In the genomic region with DNA sequence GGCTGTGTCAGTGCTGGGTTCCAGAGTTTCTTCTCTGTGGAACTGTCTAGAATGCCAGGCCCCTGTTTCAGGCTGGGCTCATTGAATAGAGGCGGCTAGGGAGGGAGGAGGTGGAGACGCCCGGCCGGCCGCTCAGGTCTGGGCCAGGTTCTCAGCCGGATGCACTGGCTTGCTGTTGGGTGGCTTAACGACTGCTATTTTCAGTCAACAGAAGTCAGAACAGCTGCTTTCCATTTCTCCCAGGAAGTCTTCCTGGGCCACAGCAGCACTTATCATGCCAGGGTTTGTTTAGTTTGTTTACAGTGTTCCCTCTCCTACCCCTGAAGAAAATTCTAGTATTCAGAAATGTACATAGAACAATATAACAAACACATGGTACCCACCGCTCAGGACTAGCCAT, we compare ENCODE assay signal across 16 cellular contexts. TPM values are rescaled to one million over a fixed set of nuclear protein-coding genes. Genes with fewer than 3 reads are reported as not detected.
A peak's percentile ranks its signal among the peaks of the same experiment; 100 is the strongest.
DNase-seq lines count a peak whose midpoint lies in the region; ATAC-seq and TF ChIP-seq lines count a peak whose summit lies in the region.
"Had no signal": no experiment of that assay in that cellular context is flagged by ENCODE, and none has a peak within 500 bp of the region (broad histone marks: within the 10 kb centered on the region; RNA-seq: fewer than 3 reads in every experiment).

No MANE protein-coding gene starts in this region.

- no peak overlapping the region for H3K27ac ChIP-seq in BLaER1 treated with 17β-estradiol and CSF1 and Interleukin-3, amounts not matched to agents 10 nM and 100 nM
- H3K27ac ChIP-seq in VCaP (peak overlapping the region; percentile 28; the same call in 1 of the 2 replicates), osteoblast (ENCODE audit: low read depth, low read length) (no peak overlapping the region)

- no peaks in the 10 kb centered on the region for H3K27me3 ChIP-seq in BLaER1 treated with 17β-estradiol and CSF1 and Interleukin-3, amounts not matched to agents 10 nM and 100 nM
- H3K27me3 ChIP-seq in H7 (ENCODE audit: control insufficient read depth, insufficient read depth, low read length) = no peaks in the 10 kb centered on the region
- no peaks in the 10 kb centered on the region for H3K27me3 ChIP-seq in osteoblast (ENCODE audit: insufficient read depth, low read length)

- no peaks in the 10 kb centered on the region for H3K27me3 Mint-ChIP-seq in stimulated activated memory B cell treated with anti-CD40 and anti-IgM and Interleukin-4, amounts not matched to agents 10 μg/mL and 1 μg/mL and 100 μg/mL, for 72 hours
- no peaks in the 10 kb centered on the region for H3K27me3 Mint-ChIP-seq in activated CD8-positive, alpha-beta T cell treated with anti-CD3 and anti-CD28 coated beads for 36 hours
- H3K27me3 Mint-ChIP-seq: B cell; CD4-positive, alpha-beta T cell had no signal

- H3K4me1 ChIP-seq in BLaER1 treated with 17β-estradiol and CSF1 and Interleukin-3, amounts not matched to agents 10 nM and 100 nM = peaks cover 15 to 40% (median 28%) of the 10 kb centered on the region in 10 experiments
- H3K4me1 ChIP-seq in osteoblast (ENCODE audit: insufficient read depth, low read length) = no peaks in the 10 kb centered on the region

- no peak overlapping the region for H3K9ac ChIP-seq in BLaER1 treated with 17β-estradiol and CSF1 and Interleukin-3, amounts not matched to agents 10 nM and 100 nM

- POLR2A ChIA-PET in activated CD8-positive, alpha-beta T cell treated with anti-CD3 and anti-CD28 coated beads for 36 hours (lab: Charles Lee) = no interaction called here

- H3K4me3 Mint-ChIP-seq in stimulated activated memory B cell treated with anti-CD40 and anti-IgM and Interleukin-4, amounts not matched to agents 10 μg/mL and 1 μg/mL and 100 μg/mL, for 72 hours = no peak overlapping the region
- no peak overlapping the region for H3K4me3 Mint-ChIP-seq in activated CD8-positive, alpha-beta T cell treated with anti-CD3 and anti-CD28 coated beads for 36 hours
- H3K4me3 Mint-ChIP-seq: B cell; CD4-positive, alpha-beta T cell; HFFc6 had no signal

- DNase-seq in H7 = peak; percentile 57
- DNase-seq in osteoblast (ENCODE audit: insufficient read length, low spot score, missing footprints) = peak; percentile 71
- DNase-seq in SIG-M5 (lab: John Stamatoyannopoulos, UW) = no peak
- no peak for DNase-seq in activated CD8-positive, alpha-beta T cell treated with anti-CD3 and anti-CD28 coated beads for 36 hours
- no peak for DNase-seq in hypothalamus (lab: John Stamatoyannopoulos, UW)
- DNase-seq: Calu3; CD4-positive, alpha-beta T cell; HFFc6; NCI-H1092; NCI-H1436 treated with DMSO at 0.1 percent for 48 hours; NCI-H82; OCI-M1 had no signal

- TF ChIP-seq CTCF in VCaP (conservative IDR thresholded peaks at IDR 0.05) = no peak
- TF ChIP-seq CTCF in osteoblast (IDR thresholded peaks at IDR 0.05; ENCODE audit: extremely low read depth, low read depth, low read length) = no peak
- TF ChIP-seq CTCF in activated CD8-positive, alpha-beta T cell treated with anti-CD3 and anti-CD28 coated beads for 36 hours (IDR thresholded peaks at IDR 0.05) = no peak

- no peak overlapping the region for H3K4me3 ChIP-seq in BLaER1 treated with 17β-estradiol and CSF1 and Interleukin-3, amounts not matched to agents 10 nM and 100 nM
- H3K4me3 ChIP-seq in H7 (ENCODE audit: insufficient read depth, low read depth, low read length) (no peak overlapping the region), osteoblast (ENCODE audit: insufficient read depth, low read length) (no peak overlapping the region)

- H3K9me3 ChIP-seq in BLaER1 treated with 17β-estradiol and CSF1 and Interleukin-3, amounts not matched to agents 10 nM and 100 nM (replicated peaks in 1 of 11) = peaks cover 0 to 8% (median 0%) of the 10 kb centered on the region in 11 experiments; a peak in 1 of 22 replicates
- no peaks in the 10 kb centered on the region for H3K9me3 ChIP-seq in osteoblast (ENCODE audit: low read depth, low read length)

- peaks cover 18% of the 10 kb centered on the region for H3K4me1 Mint-ChIP-seq in stimulated activated memory B cell treated with anti-CD40 and anti-IgM and Interleukin-4, amounts not matched to agents 10 μg/mL and 1 μg/mL and 100 μg/mL, for 72 hours
- H3K4me1 Mint-ChIP-seq in activated CD8-positive, alpha-beta T cell treated with anti-CD3 and anti-CD28 coated beads for 36 hours (ENCODE audit: low read depth) = peaks cover 3% of the 10 kb centered on the region

- H3K27ac Mint-ChIP-seq in stimulated activated memory B cell treated with anti-CD40 and anti-IgM and Interleukin-4, amounts not matched to agents 10 μg/mL and 1 μg/mL and 100 μg/mL, for 72 hours = no peak overlapping the region
- H3K27ac Mint-ChIP-seq in activated CD8-positive, alpha-beta T cell treated with anti-CD3 and anti-CD28 coated beads for 36 hours = no peak overlapping the region
- H3K27ac Mint-ChIP-seq: B cell; CD4-positive, alpha-beta T cell; HFFc6 had no signal

- peak overlapping the region in 7 of 11 experiments; percentile 8 to 48 (median 29); a peak in 7 of 22 replicates for H3K4me2 ChIP-seq in BLaER1 treated with 17β-estradiol and CSF1 and Interleukin-3, amounts not matched to agents 10 nM and 100 nM
- no peak overlapping the region for H3K4me2 ChIP-seq in osteoblast (ENCODE audit: insufficient read depth, low read length)

- no peaks in the 10 kb centered on the region; a peak in 1 of 22 replicates for H3K36me3 ChIP-seq in BLaER1 treated with 17β-estradiol and CSF1 and Interleukin-3, amounts not matched to agents 10 nM and 100 nM
- no peaks in the 10 kb centered on the region for H3K36me3 ChIP-seq in H7 (replicated peaks; ENCODE audit: control insufficient read depth, insufficient read depth, low read length)
- no peaks in the 10 kb centered on the region for H3K36me3 ChIP-seq in osteoblast (ENCODE audit: insufficient read depth, low read length)

- no peak for ATAC-seq in stimulated activated memory B cell treated with anti-CD40 and anti-IgM and Interleukin-4, amounts not matched to agents 10 μg/mL and 1 μg/mL and 100 μg/mL, for 72 hours
- ATAC-seq in activated CD8-positive, alpha-beta T cell treated with anti-CD3 and anti-CD28 coated beads for 36 hours = no peak

- CTCF ChIA-PET in activated CD8-positive, alpha-beta T cell treated with anti-CD3 and anti-CD28 coated beads for 36 hours (lab: Charles Lee) = interaction anchor here (1.2 to 1.5 kb wide), 2 partner anchors 61 to 95 kb away, joined by 4 to 5 read pairs; no protein-coding TSS in a partner anchor

- no peak overlapping the region for H2AFZ ChIP-seq in osteoblast (ENCODE audit: low read length)

- no peaks in the 10 kb centered on the region for H3K9me3 Mint-ChIP-seq in stimulated activated memory B cell treated with anti-CD40 and anti-IgM and Interleukin-4, amounts not matched to agents 10 μg/mL and 1 μg/mL and 100 μg/mL, for 72 hours
- no peaks in the 10 kb centered on the region for H3K9me3 Mint-ChIP-seq in activated CD8-positive, alpha-beta T cell treated with anti-CD3 and anti-CD28 coated beads for 36 hours
- H3K9me3 Mint-ChIP-seq: CD4-positive, alpha-beta T cell; HFFc6 had no signal

- intact Hi-C loops in activated CD8-positive, alpha-beta T cell treated with anti-CD3 and anti-CD28 coated beads for 36 hours (cut with micrococcal nuclease) = no loop called here

- H3K79me2 ChIP-seq in osteoblast (ENCODE audit: insufficient read depth, low read length) = no peaks in the 10 kb centered on the region

- H3K36me3 Mint-ChIP-seq in stimulated activated memory B cell treated with anti-CD40 and anti-IgM and Interleukin-4, amounts not matched to agents 10 μg/mL and 1 μg/mL and 100 μg/mL, for 72 hours = no peaks in the 10 kb centered on the region
- no peaks in the 10 kb centered on the region for H3K36me3 Mint-ChIP-seq in activated CD8-positive, alpha-beta T cell treated with anti-CD3 and anti-CD28 coated beads for 36 hours (ENCODE audit: low read depth)

- H4K20me1 ChIP-seq in BLaER1 treated with 17β-estradiol and CSF1 and Interleukin-3, amounts not matched to agents 10 nM and 100 nM = 0 out of 22 replicates have a peak, but pooled peaks cover 0 to 4% (median 0%) of the 10 kb centered on the region in 11 experiments
- H4K20me1 ChIP-seq in osteoblast (ENCODE audit: insufficient read depth, low read length) = peaks cover 4% of the 10 kb centered on the region

RNA-seq across cellular contexts. Expression of a gene that starts 26.0 kb away (rescaled TPM):
- total RNA-seq in H7 (2014; rRNA removed; shearing (Covaris generic)) = 14.7 and 20.9 TPM in 2 replicates
- total RNA-seq in osteoblast = 19.2 and 20.6 TPM in 2 replicates
- total RNA-seq in activated CD8-positive, alpha-beta T cell treated with anti-CD3 and anti-CD28 coated beads for 36 hours = 10 to 100 TPM; 17.8 to 18.4 TPM

RNA-seq across cellular contexts. Expression of a gene that starts 44.3 kb away (rescaled TPM):
- 1.7 and 3.0 TPM in 2 replicates for total RNA-seq in H7 (2014; rRNA removed; shearing (Covaris generic))
- 11.9 and 13.0 TPM in 2 replicates for total RNA-seq in osteoblast
- total RNA-seq in activated CD8-positive, alpha-beta T cell treated with anti-CD3 and anti-CD28 coated beads for 36 hours = 1 to 10 TPM; 4.3 to 4.9 TPM

RNA-seq across cellular contexts. Expression of a gene that starts 53.1 kb away (rescaled TPM):
- 17.8 and 23.4 TPM in 2 replicates for total RNA-seq in H7 (2014; rRNA removed; shearing (Covaris generic))
- total RNA-seq in osteoblast = 6.5 and 8.3 TPM in 2 replicates
- total RNA-seq in activated CD8-positive, alpha-beta T cell treated with anti-CD3 and anti-CD28 coated beads for 36 hours = 10 to 100 TPM; 27.1 to 31.5 TPM

RNA-seq across cellular contexts. Expression of a gene that starts 58.6 kb away (rescaled TPM):
- 203 and 220 TPM in 2 replicates for total RNA-seq in H7 (2014; rRNA removed; shearing (Covaris generic))
- total RNA-seq in osteoblast = 117 and 118 TPM in 2 replicates
- 100 to 1,000 TPM; 174 to 180 TPM for total RNA-seq in activated CD8-positive, alpha-beta T cell treated with anti-CD3 and anti-CD28 coated beads for 36 hours

Comparison
In these comparisons a context has a peak if more than half of its experiments do, and no peak if none do; other contexts are left out.
1. DNase-seq: peak in H7 (single experiment) and osteoblast (single experiment); none in SIG-M5 (single experiment), activated CD8-positive, alpha-beta T cell treated with anti-CD3 and anti-CD28 coated beads for 36 hours (single experiment) and hypothalamus (0 of 51).